Comparison of ENCODE assay signal across 19 cellular contexts in genomic region chr19:15072930-15073647, GRCh38. TPM values are rescaled to one million over a fixed set of nuclear protein-coding genes. Genes with fewer than 3 reads are reported as not detected.
DNase-seq lines count a peak whose midpoint lies in the region; ATAC-seq, FAIRE-seq and TF ChIP-seq lines count a peak whose summit lies in the region.
"Had no signal": no experiment of that assay in that cellular context is flagged by ENCODE, and none has a peak within 500 bp of the region (broad histone marks: within the 10 kb centered on the region; RNA-seq: fewer than 3 reads in every experiment).

No MANE protein-coding gene starts in this region.

- peak; percentile 84 for ATAC-seq in HepG2
- no peak for ATAC-seq in right lobe of liver
- ATAC-seq in GM19023 (IDR thresholded peaks at IDR 0.05; ENCODE audit: unreplicated experiment): no peak
- ATAC-seq: activated CD8-positive, alpha-beta memory T cell treated with anti-CD3 and anti-CD28 coated beads, Interleukin-2, amount 10 ng/mL, durations not matched to agents 7 days and 5 days; natural killer cell treated with Interleukin-12 subunit alpha and Interleukin-12 subunit beta and Interleukin-15 and Interleukin-18, amount 100 ng/mL, for 72 hours; sciatic nerve had no signal

- WGBS in HepG2 (ENCODE audit: low lambda C conversion rate): 6% methylated on average over 18 of the region's 23 CpGs
- 42% methylated on average over 16 of the region's 23 CpGs for WGBS in right lobe of liver (ENCODE audit: insufficient coverage, low coverage, low lambda C conversion rate, missing lambda C conversion rate)

- no peaks in the 10 kb centered on the region for H3K79me2 ChIP-seq in HepG2 (ENCODE audit: insufficient read depth, low read length)

- H3K9me3 ChIP-seq in HepG2 (ENCODE audit: low read length) (no peaks in the 10 kb centered on the region), right lobe of liver (no peaks in the 10 kb centered on the region)

- no peak overlapping the region for H3K27ac Mint-ChIP-seq in activated naive CD4-positive, alpha-beta T cell treated with anti-CD3 and anti-CD28 coated beads for 36 hours
- H3K27ac Mint-ChIP-seq: activated CD8-positive, alpha-beta memory T cell treated with anti-CD3 and anti-CD28 coated beads, Interleukin-2, amount 10 ng/mL, durations not matched to agents 7 days and 5 days; natural killer cell treated with Interleukin-12 subunit alpha and Interleukin-12 subunit beta and Interleukin-15 and Interleukin-18, amount 100 ng/mL, for 72 hours; T-helper 1 cell treated with Interleukin-12 subunit alpha and Interleukin-12 subunit beta and Interleukin-4 antibody, amounts not matched to agents 30 μg/mL and 1 μg/mL, for 36 hours had no signal

- TF ChIP-seq EP300 in HepG2 (IDR thresholded peaks at IDR 0.05; ENCODE audit: low read depth in 2 of 2, low read length in 2 of 2) (no peak; a peak in 1 of 4 replicates), HepG2 (CRISPR knock-in tag; IDR thresholded peaks at IDR 0.05; ENCODE audit: borderline replicate concordance) (no peak)

- no peaks in the 10 kb centered on the region for H4K20me1 ChIP-seq in HepG2 (ENCODE audit: insufficient read depth, low read length)

- no TSS peak for BruUV-seq in HepG2 (replicated peaks; lab: Mats Ljungman, UMichigan)

- H3K27me3 Mint-ChIP-seq in activated naive CD4-positive, alpha-beta T cell treated with anti-CD3 and anti-CD28 coated beads for 36 hours (ENCODE audit: low read depth): peaks cover 4% of the 10 kb centered on the region
- H3K27me3 Mint-ChIP-seq: activated CD8-positive, alpha-beta memory T cell treated with anti-CD3 and anti-CD28 coated beads, Interleukin-2, amount 10 ng/mL, durations not matched to agents 7 days and 5 days had no signal

- peak overlapping the region; percentile 49 for H3K4me2 ChIP-seq in HepG2 (ENCODE audit: low read depth, low read length)

- no peaks in the 10 kb centered on the region for H3K36me3 Mint-ChIP-seq in activated naive CD4-positive, alpha-beta T cell treated with anti-CD3 and anti-CD28 coated beads for 36 hours (ENCODE audit: low read depth)
- H3K36me3 Mint-ChIP-seq: activated CD8-positive, alpha-beta memory T cell treated with anti-CD3 and anti-CD28 coated beads, Interleukin-2, amount 10 ng/mL, durations not matched to agents 7 days and 5 days; natural killer cell treated with Interleukin-12 subunit alpha and Interleukin-12 subunit beta and Interleukin-15 and Interleukin-18, amount 100 ng/mL, for 72 hours had no signal

- peak; percentile 34 for FAIRE-seq in HepG2 (lab: Jason Lieb, UNC)
- FAIRE-seq: endothelial cell of umbilical vein had no signal

- DNase-seq in HepG2 (ENCODE audit: low spot score) (peak; percentile 39), right lobe of liver (no peak), SK-N-DZ (ENCODE audit: low spot score) (peak; percentile 27), kidney epithelial cell (ENCODE audit: low read depth) (peak; percentile 29), ureter (ENCODE audit: low spot score) (peak; percentile 81)
- DNase-seq in activated naive CD4-positive, alpha-beta T cell treated with anti-CD3 and anti-CD28 coated beads for 36 hours: no peak
- no peak for DNase-seq in stimulated activated CD4-positive, alpha-beta T cell treated with anti-CD3 and anti-CD28 coated beads, Interleukin-4, amount 100 ng/mL, for 4 hours
- DNase-seq: activated CD8-positive, alpha-beta memory T cell treated with anti-CD3 and anti-CD28 coated beads, Interleukin-2, amount 10 ng/mL, durations not matched to agents 7 days and 5 days; activated gamma-delta T cell; GF-D8; GOT3; NCI-H748 treated with DMSO at 0.1 percent for 48 hours; stimulated activated CD4-positive, alpha-beta T cell treated with anti-CD3 and anti-CD28 coated beads, Interleukin-2, amount 100 ng/mL, for 24 hours had no signal

- no peak overlapping the region for H3K9ac ChIP-seq in HepG2 (ENCODE audit: insufficient read depth, low read depth, low read length)

- H3K9me3 Mint-ChIP-seq in activated naive CD4-positive, alpha-beta T cell treated with anti-CD3 and anti-CD28 coated beads for 36 hours: no peaks in the 10 kb centered on the region
- H3K9me3 Mint-ChIP-seq: natural killer cell treated with Interleukin-12 subunit alpha and Interleukin-12 subunit beta and Interleukin-15 and Interleukin-18, amount 100 ng/mL, for 72 hours; T-helper 1 cell treated with Interleukin-12 subunit alpha and Interleukin-12 subunit beta and Interleukin-4 antibody, amounts not matched to agents 30 μg/mL and 1 μg/mL, for 36 hours had no signal

- H3K27me3 ChIP-seq in HepG2 (ENCODE audit: control insufficient read depth in 1 of 2, insufficient read depth in 2 of 2, low read length in 2 of 2): no peaks in the 10 kb centered on the region
- H3K27me3 ChIP-seq in right lobe of liver: no peaks in the 10 kb centered on the region
- H3K27me3 ChIP-seq in kidney epithelial cell (ENCODE audit: control insufficient read depth, insufficient read depth, low read length): no peaks in the 10 kb centered on the region

- no peaks in the 10 kb centered on the region for H3K4me1 Mint-ChIP-seq in activated naive CD4-positive, alpha-beta T cell treated with anti-CD3 and anti-CD28 coated beads for 36 hours (ENCODE audit: low read depth)
- H3K4me1 Mint-ChIP-seq: activated CD8-positive, alpha-beta memory T cell treated with anti-CD3 and anti-CD28 coated beads, Interleukin-2, amount 10 ng/mL, durations not matched to agents 7 days and 5 days had no signal

- TF ChIP-seq CTCF in HepG2 (CRISPR knock-in tag; IDR thresholded peaks at IDR 0.05) (peak; percentile 60), right lobe of liver (IDR thresholded peaks at IDR 0.05) (no peak), kidney epithelial cell (IDR thresholded peaks at IDR 0.05; ENCODE audit: insufficient read depth, low read length, poor library complexity, severe bottlenecking) (no peak)

- H3K27ac ChIP-seq in HepG2 (ENCODE audit: extremely low read length, insufficient read depth, low read length) (peak overlapping the region; percentile 4), right lobe of liver (no peak overlapping the region)

- intact Hi-C loops in HepG2 (cut with micrococcal nuclease; ENCODE audit: unreplicated experiment): no loop called here
- intact Hi-C loops in right lobe of liver (cut with DNase I): no loop called here
- intact Hi-C loops in activated naive CD4-positive, alpha-beta T cell treated with anti-CD3 and anti-CD28 coated beads for 36 hours (cut with micrococcal nuclease): no loop called here

- CTCF ChIA-PET in HepG2 (lab: Yijun Ruan, JAX; ENCODE audit: low intra/inter-chr PET ratio, low total read pairs): no interaction called here
- CTCF ChIA-PET in activated naive CD4-positive, alpha-beta T cell treated with anti-CD3 and anti-CD28 coated beads for 36 hours (lab: Charles Lee): no interaction called here

- no peak overlapping the region for H3K4me3 Mint-ChIP-seq in activated naive CD4-positive, alpha-beta T cell treated with anti-CD3 and anti-CD28 coated beads for 36 hours
- H3K4me3 Mint-ChIP-seq: activated CD8-positive, alpha-beta memory T cell treated with anti-CD3 and anti-CD28 coated beads, Interleukin-2, amount 10 ng/mL, durations not matched to agents 7 days and 5 days; natural killer cell treated with Interleukin-12 subunit alpha and Interleukin-12 subunit beta and Interleukin-15 and Interleukin-18, amount 100 ng/mL, for 72 hours; T-helper 1 cell treated with Interleukin-12 subunit alpha and Interleukin-12 subunit beta and Interleukin-4 antibody, amounts not matched to agents 30 μg/mL and 1 μg/mL, for 36 hours had no signal

- H3K4me1 ChIP-seq in HepG2 (ENCODE audit: insufficient read depth, low read length) (peaks cover 29% of the 10 kb centered on the region), right lobe of liver (no peaks in the 10 kb centered on the region)

- H3K36me3 ChIP-seq in HepG2 (replicated peaks in 1 of 2; ENCODE audit: control insufficient read depth in 1 of 2, insufficient read depth in 2 of 2, low read length in 2 of 2): no peaks in the 10 kb centered on the region
- H3K36me3 ChIP-seq in right lobe of liver: no peaks in the 10 kb centered on the region
- H3K36me3 ChIP-seq in kidney epithelial cell (ENCODE audit: control insufficient read depth, insufficient read depth, low read length): no peaks in the 10 kb centered on the region

- H3K4me3 ChIP-seq in HepG2 (replicated peaks in 1 of 3; ENCODE audit: insufficient read depth in 1 of 3, low read depth in 2 of 3, low read length in 3 of 3) (peak overlapping the region in 1 of 3 experiments; percentile 23; a peak in 1 of 6 replicates), right lobe of liver (no peak overlapping the region), kidney epithelial cell (ENCODE audit: low read depth, low read length) (no peak overlapping the region)

- POLR2A ChIA-PET in HepG2 (lab: Yijun Ruan, JAX): no interaction called here

- no peak for TF ChIP-seq RAD21 in HepG2 (CRISPR knock-in tag; IDR thresholded peaks at IDR 0.05)

- no peak for TF ChIP-seq POLR2A in HepG2 (IDR thresholded peaks at IDR 0.05; ENCODE audit: insufficient read depth in 1 of 2, low read depth in 2 of 2, low read length in 2 of 2)
- no peak for TF ChIP-seq POLR2A in right lobe of liver (IDR thresholded peaks at IDR 0.05)

- in situ Hi-C loops in HepG2 (cut with HindIII; ENCODE audit: extremely low pct_ligation_motif_present, low pct_unique_long_range_greater_than_20kb): no loop called here

- no peak overlapping the region for H2AFZ ChIP-seq in HepG2 (ENCODE audit: low read length)

RNA-seq across cellular contexts. Expression of gene OR1I1, which starts 8.9 kb away (rescaled TPM):
- total RNA-seq in HepG2 (2016; rRNA removed; fragmentation: Illumina TruSeq; extraction: Trizol) (not detected in 2 replicates), right lobe of liver (not detected), kidney epithelial cell (not detected in 2 replicates), ureter (not detected)
- total RNA-seq in HepG2 (2016; cell fraction: cytosol; rRNA removed; fragmentation: Illumina TruSeq; extraction: Trizol; ENCODE audit: low read depth): not detected in 2 replicates
- not detected in 2 replicates for total RNA-seq in HepG2 (2016; cell fraction: insoluble cytoplasmic fraction; rRNA removed; fragmentation: Illumina TruSeq; extraction: Trizol)
- not detected in 2 replicates for total RNA-seq in HepG2 (2016; cell fraction: membrane; rRNA removed; fragmentation: Illumina TruSeq; extraction: Trizol)
- total RNA-seq in HepG2 (2016; cell fraction: nucleus; rRNA removed; fragmentation: Illumina TruSeq; extraction: Trizol): not detected in 2 replicates
- polyA plus RNA-seq in HepG2 (2011; rRNA removed): not detected in 2 replicates
- not detected in 2 replicates for polyA plus RNA-seq in HepG2 (2011; cell fraction: cytosol; rRNA removed)
- not detected in 2 replicates for polyA plus RNA-seq in HepG2 (2011; cell fraction: nucleus; rRNA removed)
- polyA plus RNA-seq in HepG2 (2012): not detected in 2 replicates
- polyA plus RNA-seq in HepG2 (2016; cell fraction: cytosol; fragmentation: Illumina TruSeq; extraction: Trizol; ENCODE audit: low read depth): not detected in 2 replicates
- polyA plus RNA-seq in HepG2 (2016; cell fraction: insoluble cytoplasmic fraction; fragmentation: Illumina TruSeq; extraction: Trizol; ENCODE audit: low read depth): not detected in 2 replicates
- polyA plus RNA-seq in HepG2 (2016; cell fraction: membrane; fragmentation: Illumina TruSeq; extraction: Trizol; ENCODE audit: low read depth): not detected in 2 replicates
- polyA plus RNA-seq in HepG2 (2016; cell fraction: nucleus; fragmentation: Illumina TruSeq; extraction: Trizol; ENCODE audit: insufficient read depth, low read depth): not detected in 2 replicates
- polyA minus RNA-seq in HepG2 (2011; rRNA and poly(A)+ RNA removed; ENCODE audit: low replicate concordance): not detected in 2 replicates
- polyA minus RNA-seq in HepG2 (2011; cell fraction: cytosol; rRNA and poly(A)+ RNA removed): not detected in 2 replicates
- not detected in 2 replicates for polyA minus RNA-seq in HepG2 (2011; cell fraction: nucleus; rRNA and poly(A)+ RNA removed)
- not detected in 2 replicates for polyA plus RNA-seq in SK-N-DZ (2014; cell fraction: cytosol; rRNA removed)
- not detected in 2 replicates for polyA plus RNA-seq in SK-N-DZ (2014; cell fraction: nucleus; rRNA removed)
- not detected for total RNA-seq in activated naive CD4-positive, alpha-beta T cell treated with anti-CD3 and anti-CD28 coated beads for 36 hours
- total RNA-seq: activated CD8-positive, alpha-beta memory T cell treated with anti-CD3 and anti-CD28 coated beads, Interleukin-2, amount 10 ng/mL, durations not matched to agents 7 days and 5 days; cerebellum; endothelial cell of umbilical vein; natural killer cell treated with Interleukin-12 subunit alpha and Interleukin-12 subunit beta and Interleukin-15 and Interleukin-18, amount 100 ng/mL, for 72 hours; sciatic nerve had no signal
- polyA plus RNA-seq: endothelial cell of umbilical vein had no signal

RNA-seq across cellular contexts. Expression of gene CASP14, which starts 23.8 kb away (rescaled TPM):
- total RNA-seq in HepG2 (2016; rRNA removed; fragmentation: Illumina TruSeq; extraction: Trizol) (not detected in 2 replicates), right lobe of liver (not detected), kidney epithelial cell (not detected in 2 replicates), ureter (0.34 TPM)
- not detected in 2 replicates for total RNA-seq in HepG2 (2016; cell fraction: cytosol; rRNA removed; fragmentation: Illumina TruSeq; extraction: Trizol; ENCODE audit: low read depth)
- total RNA-seq in HepG2 (2016; cell fraction: insoluble cytoplasmic fraction; rRNA removed; fragmentation: Illumina TruSeq; extraction: Trizol): not detected in 2 replicates
- total RNA-seq in HepG2 (2016; cell fraction: membrane; rRNA removed; fragmentation: Illumina TruSeq; extraction: Trizol): not detected in 2 replicates
- total RNA-seq in HepG2 (2016; cell fraction: nucleus; rRNA removed; fragmentation: Illumina TruSeq; extraction: Trizol): not detected in 2 replicates
- polyA plus RNA-seq in HepG2 (2011; rRNA removed): not detected in 2 replicates
- polyA plus RNA-seq in HepG2 (2011; cell fraction: cytosol; rRNA removed): not detected in 2 replicates
- not detected in 2 replicates for polyA plus RNA-seq in HepG2 (2011; cell fraction: nucleus; rRNA removed)
- polyA plus RNA-seq in HepG2 (2012): not detected in 2 replicates
- not detected in 2 replicates for polyA plus RNA-seq in HepG2 (2016; cell fraction: cytosol; fragmentation: Illumina TruSeq; extraction: Trizol; ENCODE audit: low read depth)
- not detected in 2 replicates for polyA plus RNA-seq in HepG2 (2016; cell fraction: insoluble cytoplasmic fraction; fragmentation: Illumina TruSeq; extraction: Trizol; ENCODE audit: low read depth)
- polyA plus RNA-seq in HepG2 (2016; cell fraction: membrane; fragmentation: Illumina TruSeq; extraction: Trizol; ENCODE audit: low read depth): not detected in 2 replicates
- polyA plus RNA-seq in HepG2 (2016; cell fraction: nucleus; fragmentation: Illumina TruSeq; extraction: Trizol; ENCODE audit: insufficient read depth, low read depth): not detected in 2 replicates
- not detected in 2 replicates for polyA minus RNA-seq in HepG2 (2011; rRNA and poly(A)+ RNA removed; ENCODE audit: low replicate concordance)
- not detected in 2 replicates for polyA minus RNA-seq in HepG2 (2011; cell fraction: cytosol; rRNA and poly(A)+ RNA removed)
- polyA minus RNA-seq in HepG2 (2011; cell fraction: nucleus; rRNA and poly(A)+ RNA removed): not detected in 2 replicates
- polyA plus RNA-seq in SK-N-DZ (2014; cell fraction: cytosol; rRNA removed): not detected in 2 replicates
- not detected in 2 replicates for polyA plus RNA-seq in SK-N-DZ (2014; cell fraction: nucleus; rRNA removed)
- not detected for total RNA-seq in activated naive CD4-positive, alpha-beta T cell treated with anti-CD3 and anti-CD28 coated beads for 36 hours
- total RNA-seq: activated CD8-positive, alpha-beta memory T cell treated with anti-CD3 and anti-CD28 coated beads, Interleukin-2, amount 10 ng/mL, durations not matched to agents 7 days and 5 days; cerebellum; endothelial cell of umbilical vein; natural killer cell treated with Interleukin-12 subunit alpha and Interleukin-12 subunit beta and Interleukin-15 and Interleukin-18, amount 100 ng/mL, for 72 hours; sciatic nerve had no signal
- polyA plus RNA-seq: endothelial cell of umbilical vein had no signal

RNA-seq across cellular contexts. Expression of gene SYDE1, which starts 34.1 kb away (rescaled TPM):
- total RNA-seq in HepG2 (2016; rRNA removed; fragmentation: Illumina TruSeq; extraction: Trizol) (3.8 and 4.3 TPM in 2 replicates), right lobe of liver (1 to 10 TPM; 2.7 to 7.4 (median 4.6) TPM), kidney epithelial cell (28.4 and 47.0 TPM in 2 replicates), ureter (20.4 TPM)
- total RNA-seq in HepG2 (2016; cell fraction: cytosol; rRNA removed; fragmentation: Illumina TruSeq; extraction: Trizol; ENCODE audit: low read depth): 1.7 and 2.6 TPM in 2 replicates
- total RNA-seq in HepG2 (2016; cell fraction: insoluble cytoplasmic fraction; rRNA removed; fragmentation: Illumina TruSeq; extraction: Trizol): 2.9 and 3.9 TPM in 2 replicates
- total RNA-seq in HepG2 (2016; cell fraction: membrane; rRNA removed; fragmentation: Illumina TruSeq; extraction: Trizol): 4.0 and 4.4 TPM in 2 replicates
- 3.8 and 5.2 TPM in 2 replicates for total RNA-seq in HepG2 (2016; cell fraction: nucleus; rRNA removed; fragmentation: Illumina TruSeq; extraction: Trizol)
- 13.6 and 15.4 TPM in 2 replicates for polyA plus RNA-seq in HepG2 (2011; rRNA removed)
- polyA plus RNA-seq in HepG2 (2011; cell fraction: cytosol; rRNA removed): 10.6 and 19.0 TPM in 2 replicates
- polyA plus RNA-seq in HepG2 (2011; cell fraction: nucleus; rRNA removed): 31.3 and 42.4 TPM in 2 replicates
- polyA plus RNA-seq in HepG2 (2012): 5.5 and 6.3 TPM in 2 replicates
- polyA plus RNA-seq in HepG2 (2016; cell fraction: cytosol; fragmentation: Illumina TruSeq; extraction: Trizol; ENCODE audit: low read depth): 1.5 TPM in 2 replicates
- polyA plus RNA-seq in HepG2 (2016; cell fraction: insoluble cytoplasmic fraction; fragmentation: Illumina TruSeq; extraction: Trizol; ENCODE audit: low read depth): 4.9 and 5.6 TPM in 2 replicates
- polyA plus RNA-seq in HepG2 (2016; cell fraction: membrane; fragmentation: Illumina TruSeq; extraction: Trizol; ENCODE audit: low read depth): 3.5 and 4.0 TPM in 2 replicates
- 6.7 and 7.0 TPM in 2 replicates for polyA plus RNA-seq in HepG2 (2016; cell fraction: nucleus; fragmentation: Illumina TruSeq; extraction: Trizol; ENCODE audit: insufficient read depth, low read depth)
- 37.7 and 42.8 TPM in 2 replicates for polyA minus RNA-seq in HepG2 (2011; rRNA and poly(A)+ RNA removed; ENCODE audit: low replicate concordance)
- polyA minus RNA-seq in HepG2 (2011; cell fraction: cytosol; rRNA and poly(A)+ RNA removed): 10.4 and 16.1 TPM in 2 replicates
- polyA minus RNA-seq in HepG2 (2011; cell fraction: nucleus; rRNA and poly(A)+ RNA removed): 4.8 and 9.0 TPM in 2 replicates
- 3.1 and 4.5 TPM in 2 replicates for polyA plus RNA-seq in SK-N-DZ (2014; cell fraction: cytosol; rRNA removed)
- polyA plus RNA-seq in SK-N-DZ (2014; cell fraction: nucleus; rRNA removed): 5.5 and 6.8 TPM in 2 replicates
- 1 to 10 TPM in 1 of 2 experiments, under 1 TPM in 1; 0.67 to 1.1 TPM for total RNA-seq in activated naive CD4-positive, alpha-beta T cell treated with anti-CD3 and anti-CD28 coated beads for 36 hours
- total RNA-seq: natural killer cell treated with Interleukin-12 subunit alpha and Interleukin-12 subunit beta and Interleukin-15 and Interleukin-18, amount 100 ng/mL, for 72 hours had no signal

Comparison
In these comparisons a context has a peak if more than half of its experiments do, and no peak if none do; other contexts are left out.
1. DNase-seq: peak in HepG2 (single experiment), SK-N-DZ (single experiment), kidney epithelial cell (single experiment) and ureter (single experiment); none in right lobe of liver (0 of 3), activated naive CD4-positive, alpha-beta T cell treated with anti-CD3 and anti-CD28 coated beads for 36 hours (single experiment) and stimulated activated CD4-positive, alpha-beta T cell treated with anti-CD3 and anti-CD28 coated beads, Interleukin-4, amount 100 ng/mL, for 4 hours (0 of 2).